ENCODE assay signal across 8 cellular contexts in genomic region chr19:58477130-58477529, GRCh38. TPM values are rescaled to one million over a fixed set of nuclear protein-coding genes. Genes with fewer than 3 reads are reported as not detected.
DNase-seq lines count a peak whose midpoint lies in the region; ATAC-seq and TF ChIP-seq lines count a peak whose summit lies in the region.

No MANE protein-coding gene starts in this region.

- CTCF ChIA-PET in mammary epithelial cell (lab: Charles Lee; ENCODE audit: low non-redundant PET), result no interaction called here

- H3K27me3 ChIP-seq in mammary epithelial cell (ENCODE audit: insufficient read depth, low read length) (no peaks in the 10 kb centered on the region), muscle layer of colon (ENCODE audit: control insufficient read depth in 1 of 2, insufficient read depth in 2 of 2, low read length in 2 of 2) (no peaks in the 10 kb centered on the region), uterus (no peaks in the 10 kb centered on the region)

- no peaks in the 10 kb centered on the region for H3K9me3 ChIP-seq in mammary epithelial cell (replicated peaks; ENCODE audit: insufficient read depth, low read length)
- H3K9me3 ChIP-seq in muscle layer of colon (ENCODE audit: low read length), result no peaks in the 10 kb centered on the region
- H3K9me3 ChIP-seq in uterus, result no peaks in the 10 kb centered on the region

- ATAC-seq in Right ventricle myocardium superior (ENCODE audit: poor library complexity) (no peak), left ventricle myocardium superior (no peak), GM21515 (IDR thresholded peaks at IDR 0.05; ENCODE audit: unreplicated experiment) (no peak)

- no peaks in the 10 kb centered on the region for H3K79me2 ChIP-seq in mammary epithelial cell (ENCODE audit: insufficient read depth, low read length)

- DNase-seq in Right ventricle myocardium superior, result peak; percentile 53
- no peak for DNase-seq in left ventricle myocardium superior
- DNase-seq in mammary epithelial cell, result no peak
- no peak for DNase-seq in uterus
- DNase-seq in nucleus accumbens (lab: John Stamatoyannopoulos, UW), result no peak
- DNase-seq in hepatic stellate cell (ENCODE audit: low spot score), result no peak

- H3K4me2 ChIP-seq in mammary epithelial cell (ENCODE audit: insufficient read depth, low read depth, low read length), result peak overlapping the region; percentile 95

- no peak for TF ChIP-seq POLR2A in uterus (IDR thresholded peaks at IDR 0.05)

- no TSS peak for BruUV-seq in mammary epithelial cell (replicated peaks; lab: Mats Ljungman, UMichigan)

- TF ChIP-seq CTCF in mammary epithelial cell (conservative IDR thresholded peaks at IDR 0.05 in 1 of 2, IDR thresholded peaks at IDR 0.05 in 1 of 2; ENCODE audit: extremely low read depth in 1 of 2, insufficient read depth in 1 of 2, low read depth in 1 of 2, low read length in 2 of 2), result no peak
- TF ChIP-seq CTCF in uterus (IDR thresholded peaks at IDR 0.05), result no peak

- in situ Hi-C loops in mammary epithelial cell (cut with MboI; ENCODE audit: low sequenced_read_pairs in 2 of 2), result no loop called here

- dilution Hi-C loops in mammary epithelial cell (cut with HindIII; ENCODE audit: low sequenced_read_pairs), result no loop called here

- H3K9ac ChIP-seq in mammary epithelial cell (ENCODE audit: insufficient read depth, low read length) (no peak overlapping the region), muscle layer of colon (ENCODE audit: low read length) (peak overlapping the region; percentile 63)

- no peak overlapping the region for H3K27ac ChIP-seq in mammary epithelial cell (ENCODE audit: insufficient read depth, low read depth, low read length)
- peak overlapping the region; percentile 53 for H3K27ac ChIP-seq in muscle layer of colon (ENCODE audit: low read depth, low read length)
- peak overlapping the region; percentile 84 to 87 for H3K27ac ChIP-seq in uterus

- 89% methylated on average over 14 of the region's 15 CpGs for WGBS in mammary epithelial cell (ENCODE audit: low coverage, missing lambda C conversion rate)

- intact Hi-C loops in Right ventricle myocardium superior (cut with DNase I), result no loop called here
- intact Hi-C loops in left ventricle myocardium superior (cut with micrococcal nuclease), result no loop called here
- intact Hi-C loops in mammary epithelial cell (cut with micrococcal nuclease), result no loop called here
- intact Hi-C loops in uterus (cut with DNase I; ENCODE audit: low total_unique reads), result no loop called here

- no peaks in the 10 kb centered on the region for H4K20me1 ChIP-seq in mammary epithelial cell (ENCODE audit: insufficient read depth, low read length)

- H2AFZ ChIP-seq in mammary epithelial cell (ENCODE audit: low read depth, low read length), result no peak overlapping the region

- H3K4me1 ChIP-seq in mammary epithelial cell (ENCODE audit: insufficient read depth, low read length), result peaks cover 23% of the 10 kb centered on the region
- peaks cover 18% of the 10 kb centered on the region for H3K4me1 ChIP-seq in muscle layer of colon (ENCODE audit: insufficient read depth, low read length)
- H3K4me1 ChIP-seq in uterus, result peaks cover 0 to 5% of the 10 kb centered on the region in 2 donors

- peaks cover 7% of the 10 kb centered on the region for H3K36me3 ChIP-seq in mammary epithelial cell (ENCODE audit: insufficient read depth, low read length)
- H3K36me3 ChIP-seq in muscle layer of colon (ENCODE audit: insufficient read depth, low read length), result peaks cover 27% of the 10 kb centered on the region
- H3K36me3 ChIP-seq in uterus, result no peaks in the 10 kb centered on the region

- H3K4me3 ChIP-seq in mammary epithelial cell (replicated peaks in 1 of 3; ENCODE audit: insufficient read depth in 1 of 3, low read depth in 2 of 3, low read length in 3 of 3) (no peak overlapping the region), muscle layer of colon (ENCODE audit: low read depth in 1 of 2, low read length in 2 of 2) (peak overlapping the region in 1 of 2 donors; percentile 88), uterus (no peak overlapping the region)

RNA-seq across cellular contexts. Expression of gene ZNF446, which starts 1.0 kb away (rescaled TPM):
- 4.6 TPM for total RNA-seq in Right ventricle myocardium superior
- 4.6 TPM for total RNA-seq in left ventricle myocardium superior
- total RNA-seq in mammary epithelial cell, result 1 to 10 TPM; 6.1 to 9.3 TPM
- 4.5 TPM for polyA plus RNA-seq in mammary epithelial cell
- polyA minus RNA-seq in mammary epithelial cell, result 6.6 TPM
- 10 to 100 TPM in 3 of 4 donors, 1 to 10 TPM in 1; 1.8 to 18.7 (median 11.4) TPM for total RNA-seq in uterus

RNA-seq across cellular contexts. Expression of gene ZNF324, which starts 10.2 kb away (rescaled TPM):
- 5.1 TPM for total RNA-seq in Right ventricle myocardium superior
- 5.0 TPM for total RNA-seq in left ventricle myocardium superior
- 10 to 100 TPM; 12.7 to 28.7 TPM for total RNA-seq in mammary epithelial cell
- polyA plus RNA-seq in mammary epithelial cell, result 8.4 TPM
- polyA minus RNA-seq in mammary epithelial cell, result 7.2 TPM
- total RNA-seq in uterus, result 10 to 100 TPM in 3 of 4 donors, 1 to 10 TPM in 1; 2.9 to 75.1 (median 27.1) TPM

RNA-seq across cellular contexts. Expression of gene ZNF324B, which starts 25.7 kb away (rescaled TPM):
- total RNA-seq in Right ventricle myocardium superior (2.6 TPM), left ventricle myocardium superior (3.7 TPM), mammary epithelial cell (10 to 100 TPM in 1 of 2 donors, 1 to 10 TPM in 1; 8.3 to 14.2 TPM), uterus (10 to 100 TPM in 1 of 4 donors, 1 to 10 TPM in 3; 1.2 to 17.5 (median 7.3) TPM)
- 4.1 TPM for polyA plus RNA-seq in mammary epithelial cell
- polyA minus RNA-seq in mammary epithelial cell, result 4.8 TPM

RNA-seq across cellular contexts. Expression of gene SLC27A5, which starts 34.7 kb away (rescaled TPM):
- 3.8 TPM for total RNA-seq in Right ventricle myocardium superior
- total RNA-seq in left ventricle myocardium superior, result 4.3 TPM
- total RNA-seq in mammary epithelial cell, result 10 to 100 TPM in 1 of 2 donors, 1 to 10 TPM in 1; 4.5 to 12.6 TPM
- polyA plus RNA-seq in mammary epithelial cell, result 24.7 TPM
- polyA minus RNA-seq in mammary epithelial cell, result 34.1 TPM
- total RNA-seq in uterus, result 10 to 100 TPM in 1 of 4 donors, 1 to 10 TPM in 3; 1.8 to 10.2 (median 6.7) TPM

RNA-seq across cellular contexts. Expression of gene ZNF132, which starts 37.2 kb away (rescaled TPM):
- total RNA-seq in Right ventricle myocardium superior (4.6 TPM), left ventricle myocardium superior (5.6 TPM), mammary epithelial cell (1 to 10 TPM; 1.3 to 3.7 TPM), uterus (10 to 100 TPM in 1 of 4 donors, 1 to 10 TPM in 3; 4.4 to 19.8 (median 7.6) TPM)
- polyA plus RNA-seq in mammary epithelial cell, result 1.5 TPM
- 6.0 TPM for polyA minus RNA-seq in mammary epithelial cell
